In genomic region chr12:106908561-106908960, GRCh38 we compare ENCODE assay signal across 2 cellular contexts.
TF ChIP-seq lines count a peak whose summit lies in the region.

No MANE protein-coding gene starts in this region.

TF ChIP-seq in GM23338, 12 proteins besides CTCF, POLR2A, EP300 and RAD21 (continued from another document):
- TF ChIP-seq ETS1 (IDR thresholded peaks at IDR 0.05) = no peak

TF ChIP-seq in K562, 482 proteins besides CTCF, POLR2A, EP300 and RAD21 (continued from another document):
- TF ChIP-seq ZNF512 (tag; IDR thresholded peaks at IDR 0.05) (peak; percentile 83), ZNF740 (CRISPR knock-in tag; IDR thresholded peaks at IDR 0.05) (no peak), ZNF740 (tag; IDR thresholded peaks at IDR 0.05) (no peak), ELF1 (tag; IDR thresholded peaks at IDR 0.05) (no peak), SETDB1 (IDR thresholded peaks at IDR 0.05; ENCODE audit: low read length) (no peak), LARP7 (IDR thresholded peaks at IDR 0.05) (0 out of 2 replicates have a peak, but pooled peaks have one; percentile 21), ZNF668 (CRISPR knock-in tag; IDR thresholded peaks at IDR 0.05) (no peak), PURB (CRISPR knock-in tag; IDR thresholded peaks at IDR 0.05; ENCODE audit: low read depth) (no peak), IRF2 (CRISPR knock-in tag; IDR thresholded peaks at IDR 0.05) (no peak), MAFK (IDR thresholded peaks at IDR 0.05; ENCODE audit: low read length) (no peak)
